In genomic region chr1:211708006-211708405, GRCh38 we compare ENCODE assay signal across 1 cellular context.
TF ChIP-seq lines count a peak whose summit lies in the region.

No MANE protein-coding gene starts in this region.

TF ChIP-seq in K562, 482 proteins besides CTCF, POLR2A, EP300 and RAD21 (continued from another document):
- no peak for TF ChIP-seq E2F8 (IDR thresholded peaks at IDR 0.05; ENCODE audit: low read depth, partially characterized antibody)
- no peak for TF ChIP-seq TAL1 (IDR thresholded peaks at IDR 0.05)
- TF ChIP-seq ZC3H4 (CRISPR knock-in tag; IDR thresholded peaks at IDR 0.05; ENCODE audit: borderline replicate concordance): no peak
- TF ChIP-seq STAT5B (CRISPR knock-in tag; IDR thresholded peaks at IDR 0.05): no peak
- no peak for TF ChIP-seq MTA2 (IDR thresholded peaks at IDR 0.05; ENCODE audit: low read depth)
- no peak for TF ChIP-seq GABPA (tag; conservative IDR thresholded peaks at IDR 0.05; ENCODE audit: low read depth)
- TF ChIP-seq USF2 (CRISPR knock-in tag; IDR thresholded peaks at IDR 0.05): no peak
- TF ChIP-seq TCF7 (IDR thresholded peaks at IDR 0.05; ENCODE audit: borderline replicate concordance): no peak
